Comparison of ENCODE assay signal across 9 cellular contexts in the genomic region with DNA sequence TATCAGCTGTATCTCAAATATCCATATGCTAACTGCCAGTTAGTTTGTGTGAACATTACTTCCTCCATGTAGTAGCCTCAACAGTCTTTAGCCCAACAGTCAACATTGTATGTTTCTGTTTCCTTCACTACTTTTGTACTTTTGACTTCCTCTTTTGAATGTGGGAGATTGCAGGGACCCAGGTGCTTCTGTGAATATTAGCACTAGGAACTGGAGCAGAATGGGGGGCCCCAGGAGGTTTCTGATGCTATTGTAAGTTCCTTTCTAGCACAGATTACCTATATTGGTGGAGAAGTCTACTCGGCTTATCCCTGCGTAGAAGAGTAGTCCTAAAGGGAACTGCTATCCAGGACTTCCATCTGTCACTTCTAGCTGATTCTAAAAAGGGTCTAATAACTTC. TPM values are rescaled to one million over a fixed set of nuclear protein-coding genes. Genes with fewer than 3 reads are reported as not detected.
DNase-seq lines count a peak whose midpoint lies in the region; ATAC-seq, FAIRE-seq and TF ChIP-seq lines count a peak whose summit lies in the region.
"Had no signal": no experiment of that assay in that cellular context is flagged by ENCODE, and none has a peak within 500 bp of the region (broad histone marks: within the 10 kb centered on the region; RNA-seq: fewer than 3 reads in every experiment).

No MANE protein-coding gene starts in this region.

- dilution Hi-C loops in keratinocyte (cut with MboI; ENCODE audit: extremely low pct_ligation_motif_present, low sequenced_read_pairs) = no loop called here

- H3K4me3 ChIP-seq in GM12865 (ENCODE audit: low read depth, low read length) (peak overlapping the region; percentile 68), keratinocyte (ENCODE audit: control insufficient read depth in 2 of 3, extremely low read depth in 1 of 3, insufficient read depth in 2 of 3, low read depth in 1 of 3, low read length in 3 of 3) (no peak overlapping the region), right cardiac atrium (ENCODE audit: low read length) (no peak overlapping the region)

- H4K20me1 ChIP-seq in keratinocyte (ENCODE audit: control insufficient read depth, extremely low read depth, insufficient read depth, low read length) = no peaks in the 10 kb centered on the region

- no peak overlapping the region for H3K4me2 ChIP-seq in keratinocyte (ENCODE audit: control insufficient read depth, extremely low read depth, insufficient read depth, low read depth, low read length)

- no peak overlapping the region for H2AFZ ChIP-seq in keratinocyte (ENCODE audit: control insufficient read depth, low read length)

- no peaks in the 10 kb centered on the region for H3K9me3 ChIP-seq in keratinocyte (ENCODE audit: control insufficient read depth, low read depth, low read length)
- no peaks in the 10 kb centered on the region for H3K9me3 ChIP-seq in right cardiac atrium (ENCODE audit: control insufficient read depth, low read length)

- peak; percentile 84 for DNase-seq in GM12865 (ENCODE audit: low read depth)
- DNase-seq in NCI-H2029 treated with DMSO at 0.1 percent for 48 hours (lab: John Stamatoyannopoulos, UW) = peak; percentile 49
- no peak for DNase-seq in keratinocyte (ENCODE audit: low read depth, low spot score)
- DNase-seq in right cardiac atrium = no peak
- DNase-seq in anterior cingulate cortex (lab: John Stamatoyannopoulos, UW) = no peak
- DNase-seq in NCI-H345 (lab: John Stamatoyannopoulos, UW) = no peak

- H3K4me1 ChIP-seq in keratinocyte (ENCODE audit: control insufficient read depth, extremely low read depth, insufficient read depth, low read length) = peaks cover 25% of the 10 kb centered on the region
- H3K4me1 ChIP-seq in right cardiac atrium (ENCODE audit: control insufficient read depth, insufficient read depth, low read length) = no peaks in the 10 kb centered on the region

- no peaks in the 10 kb centered on the region for H3K9me1 ChIP-seq in keratinocyte (ENCODE audit: control insufficient read depth, extremely low read depth, insufficient read depth, low read length)

- WGBS in right cardiac atrium = 85% methylated on average over 2 of the region's 2 CpGs

- intact Hi-C loops in right cardiac atrium (cut with DNase I) = no loop called here

- no peak for TF ChIP-seq CTCF in GM12865 (IDR thresholded peaks at IDR 0.05; ENCODE audit: insufficient read depth, low read depth, low read length, missing control alignments)
- no peak for TF ChIP-seq CTCF in keratinocyte (optimal IDR thresholded peaks at IDR 0.05 in 1 of 3, IDR thresholded peaks at IDR 0.05 in 1 of 3, conservative IDR thresholded peaks at IDR 0.05 in 1 of 3; ENCODE audit: extremely low read depth in 1 of 3, insufficient read depth in 2 of 3, low read length in 3 of 3)

- no peaks in the 10 kb centered on the region for H3K36me3 ChIP-seq in keratinocyte (ENCODE audit: control insufficient read depth in 2 of 2, extremely low read depth in 1 of 2, insufficient read depth in 2 of 2, low read length in 2 of 2)

- ATAC-seq in GM21529 (IDR thresholded peaks at IDR 0.05; ENCODE audit: unreplicated experiment) (peak; percentile 40), HG02870 (IDR thresholded peaks at IDR 0.05; ENCODE audit: unreplicated experiment) (no peak), right cardiac atrium (no peak)

- no peaks in the 10 kb centered on the region for H3K79me2 ChIP-seq in keratinocyte (ENCODE audit: control insufficient read depth, insufficient read depth, low read length)

- H3K9ac ChIP-seq in keratinocyte (ENCODE audit: control insufficient read depth, extremely low read depth, insufficient read depth, low read length) = no peak overlapping the region

- H3K27me3 ChIP-seq in keratinocyte (ENCODE audit: control insufficient read depth, extremely low read depth, insufficient read depth, low read length) (no peaks in the 10 kb centered on the region), right cardiac atrium (ENCODE audit: control insufficient read depth, insufficient read depth) (no peaks in the 10 kb centered on the region)

- peak; percentile 43 for FAIRE-seq in keratinocyte (lab: Jason Lieb, UNC)
- FAIRE-seq: endometrium had no signal

- no peak overlapping the region for H3K27ac ChIP-seq in keratinocyte (ENCODE audit: control insufficient read depth, insufficient read depth, low read length)
- no peak overlapping the region for H3K27ac ChIP-seq in right cardiac atrium (ENCODE audit: low read length)

RNA-seq across cellular contexts. Expression of a gene that starts 2.3 kb away (rescaled TPM):
- polyA plus RNA-seq in keratinocyte (0.61 to 1.5 TPM (median 1.3 TPM) in 3 replicates), right cardiac atrium (1.6 TPM)
- polyA plus RNA-seq in keratinocyte (2011; ENCODE audit: low read depth) = not detected
- 0.61 and 0.98 TPM in 2 replicates for polyA plus RNA-seq in keratinocyte (2011; cell fraction: cytosol; rRNA removed)
- polyA plus RNA-seq in keratinocyte (2011; cell fraction: nucleus; rRNA removed) = 0.66 and 0.81 TPM in 2 replicates
- polyA plus RNA-seq in keratinocyte (2012; ENCODE audit: low replicate concordance) = 0.48 and 0.91 TPM in 2 replicates
- 0.53 to 1.0 TPM in 2 of 3 replicates, not detected in the other for polyA minus RNA-seq in keratinocyte
- 1.3 TPM for polyA minus RNA-seq in keratinocyte (2011; cell fraction: cytosol; rRNA and poly(A)+ RNA removed)
- 0.21 TPM in 1 of 2 replicates, not detected in the other for polyA minus RNA-seq in keratinocyte (2011; cell fraction: nucleus; rRNA and poly(A)+ RNA removed)
- total RNA-seq in right cardiac atrium = 1 to 10 TPM; 1.2 to 5.0 (median 3.0) TPM

Comparison
In these comparisons a context has a peak if more than half of its experiments do, and no peak if none do; other contexts are left out.
1. DNase-seq: peak in GM12865 (single experiment) and NCI-H2029 treated with DMSO at 0.1 percent for 48 hours (single experiment); none in keratinocyte (single experiment), right cardiac atrium (0 of 3), anterior cingulate cortex (0 of 58) and NCI-H345 (single experiment).